Comparison of ENCODE assay signal across 1 cellular context in the genomic region with DNA sequence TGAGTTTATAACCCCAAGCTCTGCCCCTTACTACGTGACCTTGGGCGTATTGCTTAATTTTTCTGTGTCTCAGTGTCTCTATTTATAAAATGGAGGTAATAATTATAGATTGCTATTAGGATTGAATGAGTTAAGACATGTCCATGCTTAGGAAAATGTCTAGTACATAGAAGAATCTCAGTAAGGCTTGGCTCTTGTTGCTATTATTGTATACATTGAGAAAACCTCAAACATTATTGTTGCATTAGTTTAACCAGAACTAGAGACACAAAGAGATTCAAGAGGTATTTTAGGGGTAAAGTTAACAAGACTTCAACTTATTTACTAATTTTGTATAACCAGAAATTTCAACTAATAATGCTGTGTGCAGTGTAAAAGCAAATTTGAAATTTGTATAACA.
TF ChIP-seq lines count a peak whose summit lies in the region.

No MANE protein-coding gene starts in this region.

TF ChIP-seq in IMR-90, 13 proteins besides CTCF, POLR2A, EP300 and RAD21:
- TF ChIP-seq FOS (IDR thresholded peaks at IDR 0.05; ENCODE audit: low read depth, low read length) (no peak), SMC3 (IDR thresholded peaks at IDR 0.05; ENCODE audit: low read depth, low read length) (no peak), MAFK (IDR thresholded peaks at IDR 0.05; ENCODE audit: low read depth, low read length) (no peak), CEBPB (IDR thresholded peaks at IDR 0.05; ENCODE audit: low read depth, low read length) (no peak), RFX5 (IDR thresholded peaks at IDR 0.05; ENCODE audit: low read depth, low read length) (no peak), ELK1 (IDR thresholded peaks at IDR 0.05; ENCODE audit: borderline replicate concordance, low read depth, low read length) (no peak)
